Comparison of ENCODE assay signal across 23 cellular contexts in genomic region chr13:46612258-46612657, GRCh38. TPM values are rescaled to one million over a fixed set of nuclear protein-coding genes. Genes with fewer than 3 reads are reported as not detected.
DNase-seq lines count a peak whose midpoint lies in the region; ATAC-seq, FAIRE-seq and TF ChIP-seq lines count a peak whose summit lies in the region.
"Had no signal": no experiment of that assay in that cellular context is flagged by ENCODE, and none has a peak within 500 bp of the region (broad histone marks: within the 10 kb centered on the region; RNA-seq: fewer than 3 reads in every experiment).

No MANE protein-coding gene starts in this region.

- H3K9me3 Mint-ChIP-seq in naive B cell: no peaks in the 10 kb centered on the region
- H3K9me3 Mint-ChIP-seq in activated CD4-positive, alpha-beta T cell treated with anti-CD3 and anti-CD28 coated beads for 36 hours (ENCODE audit: low read depth): no peaks in the 10 kb centered on the region
- H3K9me3 Mint-ChIP-seq: CD4-positive, CD25-positive, alpha-beta regulatory T cell; CD8-positive, alpha-beta memory T cell; HFFc6 had no signal

- POLR2A ChIA-PET in activated CD4-positive, alpha-beta T cell treated with anti-CD3 and anti-CD28 coated beads for 36 hours (lab: Charles Lee): no interaction called here

- H3K27ac ChIP-seq in foreskin keratinocyte: no peak overlapping the region
- H3K27ac ChIP-seq: HL-60 had no signal

- no peak for TF ChIP-seq CTCF in foreskin keratinocyte (conservative IDR thresholded peaks at IDR 0.05)

- no peak for DNase-seq in GM12891 (ENCODE audit: insufficient read length, low spot score)
- peak; percentile 36 for DNase-seq in germinal center (ENCODE audit: low spot score)
- no peak for DNase-seq in naive B cell
- DNase-seq in mucosa of gallbladder (ENCODE audit: low spot score): no peak
- DNase-seq in activated CD4-positive, alpha-beta T cell treated with anti-CD3 and anti-CD28 coated beads for 36 hours: no peak
- DNase-seq in foreskin keratinocyte: no peak
- DNase-seq: 8988T; BE2C; C1 segment of cervical spinal cord; CD4-positive, CD25-positive, alpha-beta regulatory T cell; CD8-positive, alpha-beta memory T cell; COR-L47; DMS 273 treated with DMSO at 0.1 percent for 48 hours; DMS53; DND-41; GOT3; H7; HFFc6 had no signal

- H3K36me3 Mint-ChIP-seq in naive B cell: no peaks in the 10 kb centered on the region
- no peaks in the 10 kb centered on the region for H3K36me3 Mint-ChIP-seq in activated CD4-positive, alpha-beta T cell treated with anti-CD3 and anti-CD28 coated beads for 36 hours (ENCODE audit: low read depth)
- H3K36me3 Mint-ChIP-seq: CD4-positive, CD25-positive, alpha-beta regulatory T cell; CD8-positive, alpha-beta memory T cell had no signal

- peak; percentile 54 to 55 for ATAC-seq in naive B cell (ENCODE audit: low read depth in 2 of 2)
- ATAC-seq in activated CD4-positive, alpha-beta T cell treated with anti-CD3 and anti-CD28 coated beads for 36 hours: no peak
- no peak for ATAC-seq in foreskin keratinocyte
- ATAC-seq: HCT116 had no signal

- H3K4me3 Mint-ChIP-seq in naive B cell: no peak overlapping the region
- H3K4me3 Mint-ChIP-seq in activated CD4-positive, alpha-beta T cell treated with anti-CD3 and anti-CD28 coated beads for 36 hours: no peak overlapping the region
- H3K4me3 Mint-ChIP-seq: CD4-positive, CD25-positive, alpha-beta regulatory T cell; CD8-positive, alpha-beta memory T cell; HFFc6 had no signal

- H3K27me3 ChIP-seq in foreskin keratinocyte: no peaks in the 10 kb centered on the region
- H3K27me3 ChIP-seq: BE2C had no signal

- H3K4me1 ChIP-seq in foreskin keratinocyte: peaks cover 26% of the 10 kb centered on the region

- H3K4me1 Mint-ChIP-seq in naive B cell: peaks cover 62 to 81% (median 72%) of the 10 kb centered on the region in 3 donors
- H3K4me1 Mint-ChIP-seq in activated CD4-positive, alpha-beta T cell treated with anti-CD3 and anti-CD28 coated beads for 36 hours: peaks cover 35% of the 10 kb centered on the region

- peak; percentile 29 for FAIRE-seq in A204.1 (lab: Jason Lieb, UNC)
- peak; percentile 9 for FAIRE-seq in GM12891 (lab: Jason Lieb, UNC)
- FAIRE-seq: G401.6, GM12892 had no signal

- peak overlapping the region in 2 of 6 donors; percentile 63 to 68 for H3K27ac Mint-ChIP-seq in naive B cell
- H3K27ac Mint-ChIP-seq in activated CD4-positive, alpha-beta T cell treated with anti-CD3 and anti-CD28 coated beads for 36 hours: no peak overlapping the region
- H3K27ac Mint-ChIP-seq: HFFc6 had no signal

- intact Hi-C loops in activated CD4-positive, alpha-beta T cell treated with anti-CD3 and anti-CD28 coated beads for 36 hours (cut with DNase I, micrococcal nuclease): no loop called here

- TF ChIP-seq POLR2A in GM12891 (IDR thresholded peaks at IDR 0.05; ENCODE audit: low read depth, low read length): no peak

- CTCF ChIA-PET in activated CD4-positive, alpha-beta T cell treated with anti-CD3 and anti-CD28 coated beads for 36 hours (lab: Charles Lee): interaction anchor here (3.0 kb wide), 1 partner anchor 8 kb away, joined by 9 read pairs; no protein-coding TSS in a partner anchor

- no peaks in the 10 kb centered on the region for H3K27me3 Mint-ChIP-seq in naive B cell
- H3K27me3 Mint-ChIP-seq in activated CD4-positive, alpha-beta T cell treated with anti-CD3 and anti-CD28 coated beads for 36 hours: no peaks in the 10 kb centered on the region
- H3K27me3 Mint-ChIP-seq: CD4-positive, CD25-positive, alpha-beta regulatory T cell; CD8-positive, alpha-beta memory T cell had no signal

TF ChIP-seq in GM12891, 5 proteins besides CTCF, POLR2A, EP300 and RAD21:
- no peak for TF ChIP-seq POLR2AphosphoS5 (IDR thresholded peaks at IDR 0.05; ENCODE audit: low read depth, low read length)
- no peak for TF ChIP-seq SPI1 (IDR thresholded peaks at IDR 0.05; ENCODE audit: low read depth, low read length)
- no peak for TF ChIP-seq POU2F2 (IDR thresholded peaks at IDR 0.05; ENCODE audit: low read depth, low read length)
- no peak for TF ChIP-seq PAX5 (IDR thresholded peaks at IDR 0.05; ENCODE audit: insufficient read depth, low read length, severe bottlenecking)
- TF ChIP-seq TAF1 (IDR thresholded peaks at IDR 0.05; ENCODE audit: low read depth, low read length): no peak

RNA-seq across cellular contexts. Expression of gene LRCH1, which starts 59.3 kb away (rescaled TPM):
- 19.9 TPM for polyA plus RNA-seq in GM12891 (2012; ENCODE audit: low read depth, missing spikeins)
- polyA plus RNA-seq in naive B cell (ENCODE audit: low read depth in 6 of 6) (10 to 100 TPM in 3 of 6 donors, 1 to 10 TPM in 3; 6.9 to 14.0 (median 9.8) TPM), foreskin keratinocyte (3.9 and 5.3 TPM in 2 replicates)
- total RNA-seq in mucosa of gallbladder (35.6 TPM), foreskin keratinocyte (13.8 and 15.8 TPM in 2 replicates)
- 10 to 100 TPM; 14.8 to 16.4 TPM for total RNA-seq in activated CD4-positive, alpha-beta T cell treated with anti-CD3 and anti-CD28 coated beads for 36 hours

Comparison
In these comparisons a context has a peak if more than half of its experiments do, and no peak if none do; other contexts are left out.
1. ATAC-seq: peak in naive B cell (2 of 2); none in activated CD4-positive, alpha-beta T cell treated with anti-CD3 and anti-CD28 coated beads for 36 hours (single experiment) and foreskin keratinocyte (single experiment).